9 cellular contexts compared by ENCODE assay signal in genomic region chr1:14915356-14916054, GRCh38.
DNase-seq lines count a peak whose midpoint lies in the region; ATAC-seq, FAIRE-seq and TF ChIP-seq lines count a peak whose summit lies in the region.
"Had no signal": no experiment of that assay in that cellular context is flagged by ENCODE, and none has a peak within 500 bp of the region (broad histone marks: within the 10 kb centered on the region; RNA-seq: fewer than 3 reads in every experiment).

No MANE protein-coding gene starts in this region.

- H3K27me3 Mint-ChIP-seq in effector memory CD8-positive, alpha-beta T cell = peaks cover 16 to 17% of the 10 kb centered on the region in 2 donors

- no peak overlapping the region for H3K4me3 Mint-ChIP-seq in effector memory CD8-positive, alpha-beta T cell

- DNase-seq in NCI-H1092 treated with DMSO at 0.1 percent for 48 hours (lab: John Stamatoyannopoulos, UW) = peak; percentile 34
- DNase-seq in NCI-H1092 (lab: John Stamatoyannopoulos, UW) = no peak
- DNase-seq in LHCN-M2 (ENCODE audit: low read depth) = peak; percentile 33
- peak; percentile 54 for DNase-seq in WERI-Rb-1
- peak; percentile 13 to 27 (median 15) for DNase-seq in effector memory CD8-positive, alpha-beta T cell
- DNase-seq in myocyte (ENCODE audit: low read depth) = peak; percentile 56
- peak in 1 of 2 donors; percentile 50 for DNase-seq in tibial artery
- no peak for DNase-seq in RCC 7860 (ENCODE audit: low spot score)

- FAIRE-seq in RCC 7860 (lab: Jason Lieb, UNC) = no peak

- no peaks in the 10 kb centered on the region for H3K9me3 Mint-ChIP-seq in effector memory CD8-positive, alpha-beta T cell

- H3K4me3 ChIP-seq in WERI-Rb-1 (ENCODE audit: low read depth, low read length) = no peak overlapping the region
- H3K4me3 ChIP-seq in tibial artery = no peak overlapping the region
- H3K4me3 ChIP-seq: BLaER1 treated with 17β-estradiol and CSF1 and Interleukin-3, amounts not matched to agents 10 nM and 100 nM had no signal

- H3K36me3 ChIP-seq in WERI-Rb-1 (no peaks in the 10 kb centered on the region), tibial artery (no peaks in the 10 kb centered on the region)
- H3K36me3 ChIP-seq: BLaER1 treated with 17β-estradiol and CSF1 and Interleukin-3, amounts not matched to agents 10 nM and 100 nM had no signal

- H3K4me1 Mint-ChIP-seq in effector memory CD8-positive, alpha-beta T cell (ENCODE audit: low read depth in 2 of 2) = no peaks in the 10 kb centered on the region

- no peak overlapping the region for H3K27ac Mint-ChIP-seq in effector memory CD8-positive, alpha-beta T cell

- intact Hi-C loops in tibial artery (cut with DNase I; ENCODE audit: low total_unique reads) = loop anchor here (5.0 to 10.0 kb wide), 2 partner anchors 112 to 179 kb away; no protein-coding TSS in a partner anchor

- no peak overlapping the region for H3K27ac ChIP-seq in WERI-Rb-1
- no peak overlapping the region for H3K27ac ChIP-seq in tibial artery
- H3K27ac ChIP-seq: BLaER1 treated with 17β-estradiol and CSF1 and Interleukin-3, amounts not matched to agents 10 nM and 100 nM had no signal

- ATAC-seq in effector memory CD8-positive, alpha-beta T cell (replicated peaks) = peak; percentile 48

- no peaks in the 10 kb centered on the region for H3K9me3 ChIP-seq in WERI-Rb-1 (ENCODE audit: severe bottlenecking)
- H3K9me3 ChIP-seq in tibial artery = no peaks in the 10 kb centered on the region
- H3K9me3 ChIP-seq: BLaER1 treated with 17β-estradiol and CSF1 and Interleukin-3, amounts not matched to agents 10 nM and 100 nM had no signal

- H3K4me1 ChIP-seq in tibial artery = peaks cover 0 to 34% (median 23%) of the 10 kb centered on the region in 4 donors

- TF ChIP-seq CTCF in WERI-Rb-1 (IDR thresholded peaks at IDR 0.05; ENCODE audit: low read depth, low read length) = peak; percentile 94
- peak; percentile 76 to 92 for TF ChIP-seq CTCF in tibial artery (IDR thresholded peaks at IDR 0.05)

- H3K36me3 Mint-ChIP-seq in effector memory CD8-positive, alpha-beta T cell (ENCODE audit: insufficient read depth) = no peaks in the 10 kb centered on the region

- H3K27me3 ChIP-seq in WERI-Rb-1 (ENCODE audit: insufficient read depth, low read depth, severe bottlenecking) (no peaks in the 10 kb centered on the region), tibial artery (no peaks in the 10 kb centered on the region)

Comparison
In these comparisons a context has a peak if more than half of its experiments do, and no peak if none do; other contexts are left out.
1. DNase-seq: peak in NCI-H1092 treated with DMSO at 0.1 percent for 48 hours (single experiment), LHCN-M2 (single experiment), WERI-Rb-1 (single experiment), effector memory CD8-positive, alpha-beta T cell (3 of 3) and myocyte (single experiment); none in NCI-H1092 (single experiment) and RCC 7860 (single experiment).